Comparison of ENCODE assay signal across 29 cellular contexts in the genomic region with DNA sequence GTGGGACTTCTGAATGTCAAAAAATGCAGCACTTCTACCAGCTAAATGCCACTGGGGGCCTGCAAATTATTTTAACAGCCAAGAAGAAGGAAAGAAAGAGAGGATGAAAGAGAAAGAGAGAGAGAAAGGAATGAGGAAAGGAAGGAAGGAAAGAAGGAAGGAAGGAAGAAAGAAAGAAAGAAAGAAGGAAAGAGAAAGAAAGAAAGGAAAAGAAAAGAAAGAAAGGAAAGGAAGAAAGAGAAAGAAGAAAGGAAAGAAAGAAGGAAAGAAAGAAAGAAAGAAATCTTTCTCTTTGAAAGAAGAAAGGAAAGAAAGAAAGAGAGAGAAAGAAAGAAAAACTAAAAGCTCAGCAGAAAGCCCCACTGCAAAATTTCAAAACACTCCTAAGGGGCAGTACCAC.
"Had no signal": no experiment of that assay in that cellular context is flagged by ENCODE, and none has a peak within 500 bp of the region (broad histone marks: within the 10 kb centered on the region; RNA-seq: fewer than 3 reads in every experiment).

No MANE protein-coding gene starts in this region.

- ATAC-seq: effector memory CD8-positive, alpha-beta T cell; esophagus mucosa; foreskin keratinocyte; gastrocnemius medialis; gastroesophageal sphincter; heart left ventricle; heart right ventricle had no signal

- H3K9me3 ChIP-seq: colonic mucosa, esophagus squamous epithelium, gastrocnemius medialis had no signal

- H3K79me2 ChIP-seq: hepatocyte had no signal

- H3K4me3 Mint-ChIP-seq: dendritic cell treated with granulocyte-macrophage colony-stimulating factor and Interleukin-4, amounts not matched to agents 40 ng/mL and 50 ng/mL, for 4 days; effector memory CD8-positive, alpha-beta T cell; endodermal cell had no signal

- H3K27ac ChIP-seq: colonic mucosa, coronary artery, dorsolateral prefrontal cortex, epithelial cell of prostate, esophagus muscularis mucosa, esophagus squamous epithelium, foreskin keratinocyte, gastrocnemius medialis, gastroesophageal sphincter, heart left ventricle, heart right ventricle, hepatocyte had no signal

- H3K4me2 ChIP-seq: hepatocyte had no signal

- H3K36me3 ChIP-seq: colonic mucosa, esophagus muscularis mucosa, esophagus squamous epithelium, gastrocnemius medialis, gastroesophageal sphincter, heart left ventricle, heart right ventricle had no signal

- H3K27ac Mint-ChIP-seq: dendritic cell treated with granulocyte-macrophage colony-stimulating factor and Interleukin-4, amounts not matched to agents 40 ng/mL and 50 ng/mL, for 4 days; effector memory CD8-positive, alpha-beta T cell; endodermal cell had no signal

- H3K4me3 ChIP-seq: colonic mucosa, coronary artery, dorsolateral prefrontal cortex, esophagus muscularis mucosa, esophagus squamous epithelium, gastrocnemius medialis, gastroesophageal sphincter, heart left ventricle, heart right ventricle, hepatocyte had no signal

- H2AFZ ChIP-seq: hepatocyte had no signal

- H3K27me3 ChIP-seq: colonic mucosa, esophagus muscularis mucosa, esophagus squamous epithelium, foreskin keratinocyte, gastrocnemius medialis, gastroesophageal sphincter, heart left ventricle, hepatocyte had no signal

- FAIRE-seq: endometrium, endothelial cell of umbilical vein, frontal cortex had no signal

- H3K4me1 Mint-ChIP-seq: endodermal cell had no signal

- H3K4me1 ChIP-seq: colonic mucosa, esophagus muscularis mucosa, esophagus squamous epithelium, foreskin keratinocyte, gastrocnemius medialis, gastroesophageal sphincter, heart left ventricle, heart right ventricle had no signal

- DNase-seq: colonic mucosa; cortex of kidney; dermis blood vessel endothelial cell; dorsolateral prefrontal cortex; effector CD4-positive, alpha-beta T cell; effector CD8-positive, alpha-beta T cell; effector memory CD4-positive, alpha-beta T cell; effector memory CD8-positive, alpha-beta T cell; endodermal cell; erythroblast; esophagus squamous epithelium; foreskin fibroblast; foreskin keratinocyte; foreskin melanocyte; gastrocnemius medialis; glutamatergic neuron; head of caudate nucleus; heart left ventricle; heart right ventricle had no signal
